In the genomic region with DNA sequence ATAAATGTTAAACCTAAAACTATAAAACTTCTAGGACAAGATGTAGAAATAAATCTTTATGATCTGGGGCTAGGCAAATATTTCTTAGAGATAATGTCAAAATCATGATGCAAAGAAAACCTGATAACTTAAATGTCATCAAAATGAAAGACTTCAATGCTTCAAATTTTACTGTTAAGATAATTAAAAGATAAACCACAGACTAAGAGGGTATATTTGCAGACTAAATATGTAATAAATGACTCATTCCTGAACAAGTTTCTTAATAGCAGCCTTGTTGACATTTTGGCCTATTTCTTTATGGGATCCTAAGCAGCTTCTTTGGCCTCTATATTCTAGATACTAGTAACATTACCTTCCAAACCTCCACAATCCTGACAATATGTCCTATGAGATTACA, we compare ENCODE assay signal across 21 cellular contexts.
"Had no signal": no experiment of that assay in that cellular context is flagged by ENCODE, and none has a peak within 500 bp of the region (broad histone marks: within the 10 kb centered on the region; RNA-seq: fewer than 3 reads in every experiment).

No MANE protein-coding gene starts in this region.

- H3K9me3 ChIP-seq: gastrocnemius medialis, pancreas, thyroid gland, upper lobe of right lung had no signal

- H3K27ac ChIP-seq: cardiac muscle cell, gastrocnemius medialis, pancreas, thyroid gland, upper lobe of right lung had no signal

- H3K36me3 ChIP-seq: cardiac muscle cell, gastrocnemius medialis, pancreas, thyroid gland, upper lobe of right lung had no signal

- DNase-seq: activated B cell treated with CpG ODN at 0.5 μM for 24 hours; activated CD4-positive, alpha-beta memory T cell treated with anti-CD3 and anti-CD28 coated beads for 36 hours; activated CD4-positive, alpha-beta T cell treated with anti-CD3 and anti-CD28 coated beads for 4 hours; activated naive CD4-positive, alpha-beta T cell treated with Interleukin-2 at 50 U/mL for 16 hours; activated naive CD8-positive, alpha-beta T cell treated with anti-CD3 and anti-CD28 coated beads, Interleukin-2, amount 10 ng/mL, durations not matched to agents 7 days and 5 days; activated T-cell treated with anti-CD3 and anti-CD28 coated beads, Interleukin-2, amount 50 U/mL, for 48 hours; amygdala; effector CD4-positive, alpha-beta T cell; erythroblast; gastrocnemius medialis; hypothalamus; left ventricle myocardium superior; pancreas; right cardiac atrium; stimulated activated CD4-positive, alpha-beta T cell treated with anti-CD3 and anti-CD28 coated beads, Interleukin-12 subunit alpha, Interleukin-12 subunit beta, amount 100 ng/mL, for 4 hours; stimulated activated CD4-positive, alpha-beta T cell treated with anti-CD3 and anti-CD28 coated beads, Interleukin-1b, Interleukin-23, amount 100 ng/mL, for 48 hours; substantia nigra; T-cell; thyroid gland; upper lobe of right lung had no signal

- H3K4me3 ChIP-seq: cardiac muscle cell, gastrocnemius medialis, pancreas, thyroid gland, upper lobe of right lung had no signal

- H3K27me3 ChIP-seq: cardiac muscle cell, gastrocnemius medialis, pancreas, thyroid gland, upper lobe of right lung had no signal

- ATAC-seq: gastrocnemius medialis, left ventricle myocardium superior, pancreas, right cardiac atrium, T-cell, upper lobe of right lung had no signal

- H3K4me1 ChIP-seq: gastrocnemius medialis, pancreas, thyroid gland, upper lobe of right lung had no signal
